ENCODE assay signal across 22 cellular contexts in genomic region chr7:54690059-54690443, GRCh38.
DNase-seq lines count a peak whose midpoint lies in the region; ATAC-seq, FAIRE-seq and TF ChIP-seq lines count a peak whose summit lies in the region.
"Had no signal": no experiment of that assay in that cellular context is flagged by ENCODE, and none has a peak within 500 bp of the region (broad histone marks: within the 10 kb centered on the region; RNA-seq: fewer than 3 reads in every experiment).

No MANE protein-coding gene starts in this region.

- intact Hi-C loops in ovary (cut with DNase I): no loop called here

- H3K27me3 Mint-ChIP-seq in nephron (ENCODE audit: low read depth): peaks cover 3% of the 10 kb centered on the region
- H3K27me3 Mint-ChIP-seq: B cell had no signal

- peak overlapping the region; percentile 60 to 89 (median 75) for H3K27ac Mint-ChIP-seq in nephron
- H3K27ac Mint-ChIP-seq: B cell; CD4-positive, CD25-positive, alpha-beta regulatory T cell; CD8-positive, alpha-beta T cell had no signal

- no peak for TF ChIP-seq CTCF in bronchial epithelial cell (IDR thresholded peaks at IDR 0.05; ENCODE audit: insufficient read depth, low read length, severe bottlenecking)
- no peak for TF ChIP-seq CTCF in nephron (IDR thresholded peaks at IDR 0.05; ENCODE audit: unreplicated experiment in 3 of 3)
- TF ChIP-seq CTCF in ovary (IDR thresholded peaks at IDR 0.05): no peak

- no peak for TF ChIP-seq EP300 in ovary (IDR thresholded peaks at IDR 0.05)

- no peaks in the 10 kb centered on the region for H3K9me3 ChIP-seq in ovary
- H3K9me3 ChIP-seq: BLaER1, Caco-2 had no signal

- H3K4me1 Mint-ChIP-seq in nephron: peaks cover 19% of the 10 kb centered on the region
- H3K4me1 Mint-ChIP-seq: B cell; CD4-positive, CD25-positive, alpha-beta regulatory T cell had no signal

- no peak for ATAC-seq in HG03139 (IDR thresholded peaks at IDR 0.05; ENCODE audit: unreplicated experiment)
- ATAC-seq: CD8-positive, alpha-beta T cell; GM12878; HCT116 had no signal

- H3K4me3 Mint-ChIP-seq in nephron: peak overlapping the region in 2 of 3 experiments; percentile 23 to 32
- H3K4me3 Mint-ChIP-seq: B cell; CD4-positive, CD25-positive, alpha-beta regulatory T cell; CD8-positive, alpha-beta T cell had no signal

- no peak overlapping the region for H3K4me3 ChIP-seq in bronchial epithelial cell (ENCODE audit: low read depth, low read length)
- H3K4me3 ChIP-seq in ovary: peak overlapping the region; percentile 0
- H3K4me3 ChIP-seq: BLaER1, GM12878 had no signal

- DNase-seq in bronchial epithelial cell (ENCODE audit: low read depth): no peak
- peak in 3 of 5 donors; percentile 26 to 45 (median 27) for DNase-seq in ovary
- DNase-seq in SIG-M5 (lab: John Stamatoyannopoulos, UW): no peak
- no peak for DNase-seq in DMS153 treated with DMSO at 0.1 percent for 48 hours (lab: John Stamatoyannopoulos, UW; ENCODE audit: unreplicated experiment)
- DNase-seq: Caco-2; CD4-positive, CD25-positive, alpha-beta regulatory T cell; CD8-positive, alpha-beta T cell; DMS153; DMS79; EL; GDM1; GOT3; H7 had no signal

- TF ChIP-seq POLR2A in ovary (IDR thresholded peaks at IDR 0.05): no peak

- H3K27ac ChIP-seq in ovary: no peak overlapping the region
- H3K27ac ChIP-seq: BLaER1, C4-2B had no signal

- H3K36me3 Mint-ChIP-seq in nephron (ENCODE audit: low read depth): no peaks in the 10 kb centered on the region
- H3K36me3 Mint-ChIP-seq: CD4-positive, CD25-positive, alpha-beta regulatory T cell; CD8-positive, alpha-beta T cell had no signal

- H3K36me3 ChIP-seq in bronchial epithelial cell (ENCODE audit: control insufficient read depth, insufficient read depth, low read length): no peaks in the 10 kb centered on the region
- H3K36me3 ChIP-seq in ovary: no peaks in the 10 kb centered on the region
- H3K36me3 ChIP-seq: BLaER1 had no signal

- 4 to 12% (median 5%) methylated on average over 9 of the region's 9 CpGs for WGBS in ovary, 3 donors

- no peaks in the 10 kb centered on the region for H3K27me3 ChIP-seq in bronchial epithelial cell (ENCODE audit: control insufficient read depth, insufficient read depth, low read length)
- H3K27me3 ChIP-seq in ovary: no peaks in the 10 kb centered on the region
- H3K27me3 ChIP-seq: BLaER1 had no signal

- no peaks in the 10 kb centered on the region for H3K4me1 ChIP-seq in ovary (ENCODE audit: insufficient read depth)
- H3K4me1 ChIP-seq: BLaER1, Caco-2 had no signal

- no peaks in the 10 kb centered on the region for H3K9me3 Mint-ChIP-seq in nephron
- H3K9me3 Mint-ChIP-seq: CD8-positive, alpha-beta T cell had no signal

- peak; percentile 73 for FAIRE-seq in bronchial epithelial cell (lab: Jason Lieb, UNC)
- FAIRE-seq: A204.1, GM12878, GM19239 had no signal

Comparison
In these comparisons a context has a peak if more than half of its experiments do, and no peak if none do; other contexts are left out.
1. DNase-seq: peak in ovary (3 of 5); none in bronchial epithelial cell (single experiment), SIG-M5 (single experiment) and DMS153 treated with DMSO at 0.1 percent for 48 hours (single experiment).